Comparison of ENCODE assay signal across 9 cellular contexts in the genomic region with DNA sequence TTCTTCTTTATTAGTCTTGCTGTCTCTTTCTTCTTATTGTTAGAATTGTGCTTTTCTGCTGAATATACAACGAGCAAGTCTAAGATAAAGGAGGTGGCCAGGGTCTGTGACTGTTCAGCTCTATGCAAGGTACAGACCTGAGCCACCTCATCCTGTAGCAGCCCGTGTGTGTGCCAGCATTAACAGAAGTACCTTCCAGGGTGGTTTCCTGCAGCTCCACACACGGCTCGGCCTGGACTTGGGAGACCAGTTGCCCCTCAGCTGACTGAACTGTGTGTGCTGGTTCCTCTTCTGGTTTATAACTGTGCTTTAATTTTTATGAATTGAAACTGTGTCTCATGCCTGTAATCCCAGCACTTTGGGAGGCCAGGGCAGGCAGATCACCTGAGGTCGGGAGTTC.
"Had no signal": no experiment of that assay in that cellular context is flagged by ENCODE, and none has a peak within 500 bp of the region (broad histone marks: within the 10 kb centered on the region; RNA-seq: fewer than 3 reads in every experiment).

No MANE protein-coding gene starts in this region.

- H3K4me1 ChIP-seq: HAP-1 had no signal

- H3K9ac ChIP-seq: GM23248 had no signal

- H3K4me3 ChIP-seq: GM23248, GM23338, HAP-1 had no signal

- H3K9me3 Mint-ChIP-seq: GM23338, H9, HFFc6 had no signal

- H3K4me3 Mint-ChIP-seq: GM23338, H9, HFFc6 had no signal

- H2AFZ ChIP-seq: GM23248, GM23338 had no signal

- H3K9me3 ChIP-seq: HAP-1 had no signal

- H3K36me3 ChIP-seq: HAP-1 had no signal

- ATAC-seq: GM23338, HCT116 had no signal

- H3K27ac Mint-ChIP-seq: GM23338, H9, HFFc6 had no signal

- H3K27ac ChIP-seq: GM23248 had no signal

- H3K4me2 ChIP-seq: GM23338 had no signal

- DNase-seq: GM23248, GOT3, H7, H9, HCEC 1CT, HFFc6 had no signal
